In genomic region chr15:85934691-85935090, GRCh38 we compare ENCODE assay signal across 16 cellular contexts.
DNase-seq lines count a peak whose midpoint lies in the region; ATAC-seq and TF ChIP-seq lines count a peak whose summit lies in the region.
"Had no signal": no experiment of that assay in that cellular context is flagged by ENCODE, and none has a peak within 500 bp of the region (broad histone marks: within the 10 kb centered on the region; RNA-seq: fewer than 3 reads in every experiment).

No MANE protein-coding gene starts in this region.

- TF ChIP-seq CTCF in lower lobe of right lung (IDR thresholded peaks at IDR 0.05) = no peak
- no peak for TF ChIP-seq CTCF in ovary (IDR thresholded peaks at IDR 0.05)

- H3K27me3 ChIP-seq in lower lobe of right lung (ENCODE audit: low read depth) (no peaks in the 10 kb centered on the region), ovary (no peaks in the 10 kb centered on the region)
- H3K27me3 ChIP-seq: BE2C had no signal

- peak; percentile 15 for DNase-seq in DMS79 treated with DMSO at 0.1 percent for 48 hours (lab: John Stamatoyannopoulos, UW)
- DNase-seq in NCI-H524 (lab: John Stamatoyannopoulos, UW) = peak; percentile 67 to 86
- no peak for DNase-seq in lower lobe of right lung
- no peak for DNase-seq in SIG-M5 treated with dmso at 0.1 percent for 504 hours (lab: John Stamatoyannopoulos, UW; ENCODE audit: unreplicated experiment)
- no peak for DNase-seq in activated naive CD8-positive, alpha-beta T cell treated with anti-CD3 and anti-CD28 coated beads, Interleukin-2, amount 50 U/mL, for 24 hours
- DNase-seq in ovary = no peak
- DNase-seq: ACHN; BE2C; Calu3; CD4-positive, alpha-beta memory T cell; DMS53; GDM1; H9; IMR-90 had no signal

- no peaks in the 10 kb centered on the region for H3K9me3 ChIP-seq in lower lobe of right lung
- no peaks in the 10 kb centered on the region for H3K9me3 ChIP-seq in ovary
- H3K9me3 ChIP-seq: BE2C had no signal

- peaks cover 3% of the 10 kb centered on the region for H3K27me3 Mint-ChIP-seq in activated naive CD8-positive, alpha-beta T cell treated with anti-CD3 and anti-CD28 coated beads, Interleukin-2, amount 50 U/mL, for 24 hours

- H3K27ac ChIP-seq in lower lobe of right lung (peak overlapping the region; percentile 24), ovary (no peak overlapping the region)

- H3K27ac Mint-ChIP-seq in activated naive CD8-positive, alpha-beta T cell treated with anti-CD3 and anti-CD28 coated beads, Interleukin-2, amount 50 U/mL, for 24 hours = no peak overlapping the region
- H3K27ac Mint-ChIP-seq: H9 had no signal

- intact Hi-C loops in lower lobe of right lung (cut with DNase I) = no loop called here
- intact Hi-C loops in ovary (cut with DNase I) = no loop called here

- no peaks in the 10 kb centered on the region for H3K4me1 Mint-ChIP-seq in activated naive CD8-positive, alpha-beta T cell treated with anti-CD3 and anti-CD28 coated beads, Interleukin-2, amount 50 U/mL, for 24 hours
- H3K4me1 Mint-ChIP-seq: CD14-positive monocyte had no signal

- no peak overlapping the region for H3K4me3 Mint-ChIP-seq in activated naive CD8-positive, alpha-beta T cell treated with anti-CD3 and anti-CD28 coated beads, Interleukin-2, amount 50 U/mL, for 24 hours
- H3K4me3 Mint-ChIP-seq: CD14-positive monocyte; CD4-positive, alpha-beta memory T cell; H9 had no signal

- TF ChIP-seq EP300 in ovary (IDR thresholded peaks at IDR 0.05) = no peak

- H3K4me3 ChIP-seq in lower lobe of right lung (no peak overlapping the region), ovary (no peak overlapping the region)
- H3K4me3 ChIP-seq: K562 had no signal

- H3K36me3 ChIP-seq in lower lobe of right lung (no peaks in the 10 kb centered on the region), ovary (no peaks in the 10 kb centered on the region)
- H3K36me3 ChIP-seq: BE2C had no signal

- no peak for TF ChIP-seq POLR2A in ovary (IDR thresholded peaks at IDR 0.05)

- WGBS in ovary, 3 donors = 30 to 58% (median 52%) methylated on average over 2 of the region's 2 CpGs

- H3K4me1 ChIP-seq in lower lobe of right lung = no peaks in the 10 kb centered on the region
- H3K4me1 ChIP-seq in ovary (ENCODE audit: insufficient read depth) = no peaks in the 10 kb centered on the region
- H3K4me1 ChIP-seq: BE2C had no signal

- H3K36me3 Mint-ChIP-seq in activated naive CD8-positive, alpha-beta T cell treated with anti-CD3 and anti-CD28 coated beads, Interleukin-2, amount 50 U/mL, for 24 hours (ENCODE audit: low read depth) = no peaks in the 10 kb centered on the region
- H3K36me3 Mint-ChIP-seq: CD14-positive monocyte had no signal

- no peaks in the 10 kb centered on the region for H3K9me3 Mint-ChIP-seq in activated naive CD8-positive, alpha-beta T cell treated with anti-CD3 and anti-CD28 coated beads, Interleukin-2, amount 50 U/mL, for 24 hours

- ATAC-seq in lower lobe of right lung = peak; percentile 84 to 86
- no peak for ATAC-seq in activated naive CD8-positive, alpha-beta T cell treated with anti-CD3 and anti-CD28 coated beads, Interleukin-2, amount 50 U/mL, for 24 hours
- ATAC-seq: K562 had no signal

Comparison
In these comparisons a context has a peak if more than half of its experiments do, and no peak if none do; other contexts are left out.
1. DNase-seq: peak in DMS79 treated with DMSO at 0.1 percent for 48 hours (single experiment) and NCI-H524 (2 of 2); none in lower lobe of right lung (single experiment), SIG-M5 treated with dmso at 0.1 percent for 504 hours (single experiment), activated naive CD8-positive, alpha-beta T cell treated with anti-CD3 and anti-CD28 coated beads, Interleukin-2, amount 50 U/mL, for 24 hours (single experiment) and ovary (0 of 5).